ENCODE assay signal across 29 cellular contexts in the genomic region with DNA sequence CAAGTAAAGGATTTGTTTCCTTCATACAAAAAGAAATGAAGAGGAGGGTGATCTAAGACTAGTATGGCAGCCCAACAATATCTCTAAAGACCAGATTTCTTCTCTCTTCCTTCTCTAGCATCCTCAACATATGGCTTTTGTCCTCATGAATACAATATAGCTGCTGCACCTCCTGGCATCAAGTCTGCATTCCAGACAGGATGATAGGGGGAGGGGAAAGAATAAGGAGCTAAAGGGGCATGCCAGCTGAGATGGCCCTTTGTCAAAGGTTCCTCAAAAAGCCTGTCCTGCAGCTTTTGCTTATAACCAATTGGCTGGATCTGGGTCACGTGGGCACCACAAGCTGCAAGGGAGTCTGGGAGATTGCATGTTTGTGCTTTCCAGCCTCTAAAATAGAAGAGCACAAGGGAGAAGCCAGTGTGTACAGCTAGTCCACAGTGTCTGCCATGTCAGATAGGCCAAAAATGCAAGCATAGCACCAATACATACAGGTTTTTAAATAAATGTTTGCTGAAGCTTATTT.
"Had no signal": no experiment of that assay in that cellular context is flagged by ENCODE, and none has a peak within 500 bp of the region (broad histone marks: within the 10 kb centered on the region; RNA-seq: fewer than 3 reads in every experiment).

No MANE protein-coding gene starts in this region.

- H3K27ac Mint-ChIP-seq: stimulated activated effector memory CD8-positive, alpha-beta T cell treated with anti-CD3 and anti-CD28 coated beads, Interleukin-12 subunit alpha, Interleukin-12 subunit beta, amount 100 ng/mL, for 72 hours; stimulated activated memory B cell treated with anti-CD40 and anti-IgM and Interleukin-4, amounts not matched to agents 10 μg/mL and 1 μg/mL and 100 μg/mL, for 72 hours; stimulated activated naive B cell treated with anti-CD40 and anti-IgM and Interleukin-4, amounts not matched to agents 10 μg/mL and 1 μg/mL and 100 μg/mL, for 72 hours; stimulated activated naive CD8-positive, alpha-beta T cell treated with anti-CD3 and anti-CD28 coated beads, Interleukin-15, amount 100 ng/mL, for 72 hours; stimulated activated naive CD8-positive, alpha-beta T cell treated with anti-CD3 and anti-CD28 coated beads, Interleukin-15, Interleukin-2, amounts not matched to agents 100 ng/mL and 50 ng/mL, for 24 hours; type B pancreatic cell had no signal

- H3K4me3 ChIP-seq: stomach, suprapubic skin, testis, thoracic aorta, thyroid gland, tibial artery, tibial nerve, transverse colon, upper lobe of left lung, upper lobe of right lung, uterus, vagina had no signal

- H3K36me3 ChIP-seq: stomach, suprapubic skin, thoracic aorta, thyroid gland, tibial artery, tibial nerve, transverse colon, upper lobe of left lung, upper lobe of right lung, uterus, vagina had no signal

- H3K4me1 Mint-ChIP-seq: stimulated activated memory B cell treated with anti-CD40 and anti-IgM and Interleukin-4, amounts not matched to agents 10 μg/mL and 1 μg/mL and 100 μg/mL, for 72 hours; stimulated activated naive B cell treated with anti-CD40 and anti-IgM and Interleukin-4, amounts not matched to agents 10 μg/mL and 1 μg/mL and 100 μg/mL, for 72 hours had no signal

- H3K27ac ChIP-seq: stomach, suprapubic skin, testis, thoracic aorta, thyroid gland, tibial artery, tibial nerve, transverse colon, upper lobe of left lung, upper lobe of right lung, uterus, vagina had no signal

- H3K4me3 Mint-ChIP-seq: stimulated activated effector memory CD8-positive, alpha-beta T cell treated with anti-CD3 and anti-CD28 coated beads, Interleukin-12 subunit alpha, Interleukin-12 subunit beta, amount 100 ng/mL, for 72 hours; stimulated activated memory B cell treated with anti-CD40 and anti-IgM and Interleukin-4, amounts not matched to agents 10 μg/mL and 1 μg/mL and 100 μg/mL, for 72 hours; stimulated activated naive B cell treated with anti-CD40 and anti-IgM and Interleukin-4, amounts not matched to agents 10 μg/mL and 1 μg/mL and 100 μg/mL, for 72 hours; stimulated activated naive CD8-positive, alpha-beta T cell treated with anti-CD3 and anti-CD28 coated beads, Interleukin-15, amount 100 ng/mL, for 72 hours; stimulated activated naive CD8-positive, alpha-beta T cell treated with anti-CD3 and anti-CD28 coated beads, Interleukin-15, Interleukin-2, amounts not matched to agents 100 ng/mL and 50 ng/mL, for 24 hours; type B pancreatic cell had no signal

- FAIRE-seq: urothelium cell line had no signal

- H3K27me3 Mint-ChIP-seq: stimulated activated memory B cell treated with anti-CD40 and anti-IgM and Interleukin-4, amounts not matched to agents 10 μg/mL and 1 μg/mL and 100 μg/mL, for 72 hours; stimulated activated naive CD8-positive, alpha-beta T cell treated with anti-CD3 and anti-CD28 coated beads, Interleukin-15, amount 100 ng/mL, for 72 hours; stimulated activated naive CD8-positive, alpha-beta T cell treated with anti-CD3 and anti-CD28 coated beads, Interleukin-15, Interleukin-2, amounts not matched to agents 100 ng/mL and 50 ng/mL, for 24 hours; type B pancreatic cell had no signal

- ATAC-seq: stimulated activated effector memory CD8-positive, alpha-beta T cell treated with anti-CD3 and anti-CD28 coated beads, Interleukin-12 subunit alpha, Interleukin-12 subunit beta, amount 100 ng/mL, for 72 hours; stimulated activated memory B cell treated with anti-CD40 and anti-IgM and Interleukin-4, amounts not matched to agents 10 μg/mL and 1 μg/mL and 100 μg/mL, for 72 hours; stimulated activated naive B cell treated with anti-CD40 and anti-IgM and Interleukin-4, amounts not matched to agents 10 μg/mL and 1 μg/mL and 100 μg/mL, for 72 hours; stimulated activated naive CD8-positive, alpha-beta T cell treated with anti-CD3 and anti-CD28 coated beads, Interleukin-15, amount 100 ng/mL, for 72 hours; stimulated activated naive CD8-positive, alpha-beta T cell treated with anti-CD3 and anti-CD28 coated beads, Interleukin-15, Interleukin-2, amounts not matched to agents 100 U/mL and 50 U/mL, for 24 hours; upper lobe of right lung had no signal

- H3K9me3 Mint-ChIP-seq: stimulated activated effector memory CD8-positive, alpha-beta T cell treated with anti-CD3 and anti-CD28 coated beads, Interleukin-12 subunit alpha, Interleukin-12 subunit beta, amount 100 ng/mL, for 72 hours; stimulated activated memory B cell treated with anti-CD40 and anti-IgM and Interleukin-4, amounts not matched to agents 10 μg/mL and 1 μg/mL and 100 μg/mL, for 72 hours; stimulated activated naive B cell treated with anti-CD40 and anti-IgM and Interleukin-4, amounts not matched to agents 10 μg/mL and 1 μg/mL and 100 μg/mL, for 72 hours; stimulated activated naive CD8-positive, alpha-beta T cell treated with anti-CD3 and anti-CD28 coated beads, Interleukin-15, amount 100 ng/mL, for 72 hours; stimulated activated naive CD8-positive, alpha-beta T cell treated with anti-CD3 and anti-CD28 coated beads, Interleukin-15, Interleukin-2, amounts not matched to agents 100 ng/mL and 50 ng/mL, for 24 hours had no signal

- H3K36me3 Mint-ChIP-seq: stimulated activated effector memory CD8-positive, alpha-beta T cell treated with anti-CD3 and anti-CD28 coated beads, Interleukin-12 subunit alpha, Interleukin-12 subunit beta, amount 100 ng/mL, for 72 hours; stimulated activated memory B cell treated with anti-CD40 and anti-IgM and Interleukin-4, amounts not matched to agents 10 μg/mL and 1 μg/mL and 100 μg/mL, for 72 hours; stimulated activated naive B cell treated with anti-CD40 and anti-IgM and Interleukin-4, amounts not matched to agents 10 μg/mL and 1 μg/mL and 100 μg/mL, for 72 hours; type B pancreatic cell had no signal

- H3K4me1 ChIP-seq: suprapubic skin, testis, tibial artery, tibial nerve, transverse colon, upper lobe of right lung, uterus, vagina had no signal

- DNase-seq: stimulated activated CD4-positive, alpha-beta T cell treated with anti-CD3 and anti-CD28 coated beads, Interleukin-2, amount 100 ng/mL, for 48 hours; stimulated activated CD4-positive, alpha-beta T cell treated with anti-CD3 and anti-CD28 coated beads, Interleukin-4, amount 100 ng/mL, for 1 hour; stimulated activated CD4-positive, alpha-beta T cell treated with anti-CD3 and anti-CD28 coated beads, Interleukin-4, amount 100 ng/mL, for 24 hours; stimulated activated CD4-positive, alpha-beta T cell treated with anti-CD3 and anti-CD28 coated beads, Interleukin-4, amount 100 ng/mL, for 4 hours; stimulated activated CD8-positive, alpha-beta memory T cell treated with anti-CD3 and anti-CD28 coated beads, Interleukin-4, amount 100 ng/mL, for 48 hours; stimulated activated naive B cell treated with anti-CD40 and anti-IgM and Interleukin-4, amounts not matched to agents 10 μg/mL and 1 μg/mL and 100 μg/mL, for 72 hours; stimulated activated naive CD4-positive, alpha-beta T cell; stimulated activated naive CD4-positive, alpha-beta T cell treated with Interleukin-2 at 50 U/mL for 16 hours; stimulated activated naive CD8-positive, alpha-beta T cell treated with anti-CD3 and anti-CD28 coated beads, Interleukin-15, amount 100 ng/mL, for 72 hours; stimulated activated naive CD8-positive, alpha-beta T cell treated with anti-CD3 and anti-CD28 coated beads, Interleukin-15, Interleukin-2, amounts not matched to agents 100 U/mL and 50 U/mL, for 24 hours; stomach; substantia nigra; testis; thyroid gland; tibial artery; transverse colon; trophoblast cell; upper lobe of left lung; upper lobe of right lung; uterus had no signal

- H3K27me3 ChIP-seq: stomach, suprapubic skin, testis, thyroid gland, tibial artery, tibial nerve, transverse colon, upper lobe of left lung, upper lobe of right lung, uterus, vagina had no signal

- H3K9me3 ChIP-seq: suprapubic skin, testis, thoracic aorta, thyroid gland, tibial nerve, transverse colon, upper lobe of left lung, upper lobe of right lung, uterus, vagina had no signal
